Comparison of ENCODE assay signal across 8 cellular contexts in the genomic region with DNA sequence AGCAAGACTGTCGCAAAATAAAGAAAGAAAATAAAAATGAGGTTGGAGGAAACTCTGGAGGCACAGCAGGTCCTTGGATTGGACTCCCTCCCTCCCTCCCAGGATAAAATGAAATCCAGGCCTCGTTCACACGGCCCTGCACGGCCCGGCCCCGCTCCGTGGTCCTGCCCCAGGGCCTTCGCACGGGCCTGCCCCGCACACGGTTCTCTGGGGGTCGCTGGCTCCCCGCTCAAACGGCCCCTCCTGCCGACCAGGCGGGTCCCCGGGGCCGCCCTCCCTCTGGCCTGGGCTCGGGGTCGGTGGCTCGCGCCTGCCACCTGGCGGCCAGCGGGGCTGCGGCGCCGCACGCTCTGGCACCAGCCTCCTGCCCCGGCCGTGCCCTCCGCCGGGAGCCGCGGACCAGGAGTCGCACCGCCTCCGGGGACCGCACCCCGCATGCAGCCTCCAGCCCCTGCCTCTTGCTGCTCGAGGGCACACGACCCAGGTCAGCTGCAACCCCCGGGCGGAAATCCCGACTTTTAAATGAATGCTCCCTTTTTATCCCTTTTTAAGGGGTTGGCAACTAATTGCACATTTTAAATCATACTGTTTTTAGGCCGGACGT. TPM values are rescaled to one million over a fixed set of nuclear protein-coding genes. Genes with fewer than 3 reads are reported as not detected.
DNase-seq lines count a peak whose midpoint lies in the region; ATAC-seq and TF ChIP-seq lines count a peak whose summit lies in the region.

No MANE protein-coding gene starts in this region.

- ATAC-seq in GM18502 (IDR thresholded peaks at IDR 0.05; ENCODE audit: poor library complexity, unreplicated experiment) (peak; percentile 45), SK-N-SH treated with all-trans-retinoic acid at 6 μM for 48 hours (peak; percentile 88)
- peak; percentile 92 for ATAC-seq in activated naive CD8-positive, alpha-beta T cell treated with anti-CD3 and anti-CD28 coated beads, Interleukin-2, amount 50 U/mL, for 24 hours

- H3K9me3 Mint-ChIP-seq in activated naive CD8-positive, alpha-beta T cell treated with anti-CD3 and anti-CD28 coated beads, Interleukin-2, amount 50 U/mL, for 24 hours = no peaks in the 10 kb centered on the region

- H3K36me3 Mint-ChIP-seq in activated naive CD8-positive, alpha-beta T cell treated with anti-CD3 and anti-CD28 coated beads, Interleukin-2, amount 50 U/mL, for 24 hours (ENCODE audit: low read depth) = peaks cover 14% of the 10 kb centered on the region

- H3K27me3 ChIP-seq in HUES48 (ENCODE audit: control insufficient read depth, insufficient read depth, low read length) (no peaks in the 10 kb centered on the region), left ventricle myocardium inferior (ENCODE audit: low read depth) (peaks cover 8% of the 10 kb centered on the region), vagina (no peaks in the 10 kb centered on the region)

- peak overlapping the region; percentile 53 for H3K4me3 ChIP-seq in AG04449 (ENCODE audit: low read depth, low read length)
- no peak overlapping the region; the same call in 1 of the 2 replicates for H3K4me3 ChIP-seq in HUES48 (ENCODE audit: low read depth, low read length)
- H3K4me3 ChIP-seq in left ventricle myocardium inferior = peak overlapping the region; percentile 60
- peak overlapping the region; percentile 24 for H3K4me3 ChIP-seq in retinal pigment epithelial cell (ENCODE audit: low read length)
- peak overlapping the region; percentile 15 to 33 for H3K4me3 ChIP-seq in vagina

- no peak overlapping the region for H3K4me3 Mint-ChIP-seq in activated naive CD8-positive, alpha-beta T cell treated with anti-CD3 and anti-CD28 coated beads, Interleukin-2, amount 50 U/mL, for 24 hours

- CTCF ChIA-PET in AG04449 (lab: Yijun Ruan, JAX) = interaction anchor here (0.6 to 13.4 kb wide), 16 partner anchors 8 to 312 kb away, joined by 3 to 259 read pairs (median 4); a partner anchor contains a TSS

- H3K27me3 Mint-ChIP-seq in activated naive CD8-positive, alpha-beta T cell treated with anti-CD3 and anti-CD28 coated beads, Interleukin-2, amount 50 U/mL, for 24 hours = no peaks in the 10 kb centered on the region

- intact Hi-C loops in left ventricle myocardium inferior (cut with micrococcal nuclease) (loop anchor here (2.0 kb wide), 1 partner anchor 60 kb away; no protein-coding TSS in a partner anchor), vagina (cut with DNase I) (loop anchor here (1.0 to 5.0 kb wide), 2 partner anchors 60 to 120 kb away; no protein-coding TSS in a partner anchor)

- no peak overlapping the region for H3K27ac Mint-ChIP-seq in activated naive CD8-positive, alpha-beta T cell treated with anti-CD3 and anti-CD28 coated beads, Interleukin-2, amount 50 U/mL, for 24 hours

- POLR2A ChIA-PET in AG04449 (lab: Yijun Ruan, JAX) = interaction anchor here (1.2 kb wide), 1 partner anchor 21 kb away, joined by 3 read pairs; no protein-coding TSS in a partner anchor

- H3K9me3 ChIP-seq in HUES48 (ENCODE audit: control insufficient read depth, insufficient read depth, low read length) (no peaks in the 10 kb centered on the region), left ventricle myocardium inferior (replicated peaks) (no peaks in the 10 kb centered on the region), vagina (no peaks in the 10 kb centered on the region)

- no peak overlapping the region for H3K9ac ChIP-seq in HUES48 (ENCODE audit: low read depth, low read length)

- TF ChIP-seq CTCF in AG04449 (IDR thresholded peaks at IDR 0.05; ENCODE audit: insufficient read depth, low read length, missing control alignments) (peak; percentile 73), left ventricle myocardium inferior (IDR thresholded peaks at IDR 0.05; ENCODE audit: borderline replicate concordance) (peak; percentile 96), retinal pigment epithelial cell (conservative IDR thresholded peaks at IDR 0.05; ENCODE audit: low read depth, low read length) (peak; percentile 59), vagina (IDR thresholded peaks at IDR 0.05) (peak; percentile 87 to 98 (median 95))

- peaks cover 21% of the 10 kb centered on the region for H3K4me1 Mint-ChIP-seq in activated naive CD8-positive, alpha-beta T cell treated with anti-CD3 and anti-CD28 coated beads, Interleukin-2, amount 50 U/mL, for 24 hours

- H3K4me1 ChIP-seq in HUES48 (ENCODE audit: control insufficient read depth, insufficient read depth, low read length) (peaks cover 7% of the 10 kb centered on the region; the same call in 1 of the 2 replicates), left ventricle myocardium inferior (peaks cover 35% of the 10 kb centered on the region), vagina (peaks cover 30% of the 10 kb centered on the region)

- H3K36me3 ChIP-seq in HUES48 (ENCODE audit: control insufficient read depth, insufficient read depth, low read length) (peaks cover 21% of the 10 kb centered on the region), left ventricle myocardium inferior (peaks cover 15% of the 10 kb centered on the region), vagina (peaks cover 0 to 14% of the 10 kb centered on the region in 2 donors)

- peak overlapping the region; percentile 12 for H3K27ac ChIP-seq in HUES48 (ENCODE audit: low read depth, low read length)
- H3K27ac ChIP-seq in left ventricle myocardium inferior (replicated peaks) = peak overlapping the region; percentile 89
- peak overlapping the region; percentile 86 for H3K27ac ChIP-seq in vagina

- TF ChIP-seq POLR2A in vagina (IDR thresholded peaks at IDR 0.05) = no peak

- DNase-seq in AG04449 (ENCODE audit: low read depth, low spot score) (no peak), left ventricle myocardium inferior (peak; percentile 74), retinal pigment epithelial cell (ENCODE audit: low read depth) (no peak), vagina (ENCODE audit: extremely low spot score in 2 of 2) (no peak)
- DNase-seq in activated naive CD8-positive, alpha-beta T cell treated with anti-CD3 and anti-CD28 coated beads, Interleukin-2, amount 50 U/mL, for 24 hours = peak; percentile 87

TF ChIP-seq in SK-N-SH treated with all-trans-retinoic acid at 6 μM for 48 hours, 23 proteins besides CTCF, POLR2A, EP300 and RAD21 (continues in another document):
- TF ChIP-seq ZNF70 (CRISPR knock-in tag; IDR thresholded peaks at IDR 0.05) = no peak
- TF ChIP-seq, protein P1, sequence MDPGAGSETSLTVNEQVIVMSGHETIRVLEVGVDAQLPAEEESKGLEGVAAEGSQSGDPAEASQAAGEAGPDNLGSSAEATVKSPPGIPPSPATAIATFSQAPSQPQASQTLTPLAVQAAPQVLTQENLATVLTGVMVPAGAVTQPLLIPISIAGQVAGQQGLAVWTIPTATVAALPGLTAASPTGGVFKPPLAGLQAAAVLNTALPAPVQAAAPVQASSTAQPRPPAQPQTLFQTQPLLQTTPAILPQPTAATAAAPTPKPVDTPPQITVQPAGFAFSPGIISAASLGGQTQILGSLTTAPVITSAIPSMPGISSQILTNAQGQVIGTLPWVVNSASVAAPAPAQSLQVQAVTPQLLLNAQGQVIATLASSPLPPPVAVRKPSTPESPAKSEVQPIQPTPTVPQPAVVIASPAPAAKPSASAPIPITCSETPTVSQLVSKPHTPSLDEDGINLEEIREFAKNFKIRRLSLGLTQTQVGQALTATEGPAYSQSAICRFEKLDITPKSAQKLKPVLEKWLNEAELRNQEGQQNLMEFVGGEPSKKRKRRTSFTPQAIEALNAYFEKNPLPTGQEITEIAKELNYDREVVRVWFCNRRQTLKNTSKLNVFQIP (CRISPR knock-in tag; IDR thresholded peaks at IDR 0.05; ENCODE audit: borderline replicate concordance, low read depth) = no peak
- TF ChIP-seq, protein P2, sequence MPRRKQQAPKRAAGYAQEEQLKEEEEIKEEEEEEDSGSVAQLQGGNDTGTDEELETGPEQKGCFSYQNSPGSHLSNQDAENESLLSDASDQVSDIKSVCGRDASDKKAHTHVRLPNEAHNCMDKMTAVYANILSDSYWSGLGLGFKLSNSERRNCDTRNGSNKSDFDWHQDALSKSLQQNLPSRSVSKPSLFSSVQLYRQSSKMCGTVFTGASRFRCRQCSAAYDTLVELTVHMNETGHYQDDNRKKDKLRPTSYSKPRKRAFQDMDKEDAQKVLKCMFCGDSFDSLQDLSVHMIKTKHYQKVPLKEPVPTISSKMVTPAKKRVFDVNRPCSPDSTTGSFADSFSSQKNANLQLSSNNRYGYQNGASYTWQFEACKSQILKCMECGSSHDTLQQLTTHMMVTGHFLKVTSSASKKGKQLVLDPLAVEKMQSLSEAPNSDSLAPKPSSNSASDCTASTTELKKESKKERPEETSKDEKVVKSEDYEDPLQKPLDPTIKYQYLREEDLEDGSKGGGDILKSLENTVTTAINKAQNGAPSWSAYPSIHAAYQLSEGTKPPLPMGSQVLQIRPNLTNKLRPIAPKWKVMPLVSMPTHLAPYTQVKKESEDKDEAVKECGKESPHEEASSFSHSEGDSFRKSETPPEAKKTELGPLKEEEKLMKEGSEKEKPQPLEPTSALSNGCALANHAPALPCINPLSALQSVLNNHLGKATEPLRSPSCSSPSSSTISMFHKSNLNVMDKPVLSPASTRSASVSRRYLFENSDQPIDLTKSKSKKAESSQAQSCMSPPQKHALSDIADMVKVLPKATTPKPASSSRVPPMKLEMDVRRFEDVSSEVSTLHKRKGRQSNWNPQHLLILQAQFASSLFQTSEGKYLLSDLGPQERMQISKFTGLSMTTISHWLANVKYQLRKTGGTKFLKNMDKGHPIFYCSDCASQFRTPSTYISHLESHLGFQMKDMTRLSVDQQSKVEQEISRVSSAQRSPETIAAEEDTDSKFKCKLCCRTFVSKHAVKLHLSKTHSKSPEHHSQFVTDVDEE (CRISPR knock-in tag; IDR thresholded peaks at IDR 0.05) = no peak
- TF ChIP-seq BACH2 (CRISPR knock-in tag; IDR thresholded peaks at IDR 0.05; ENCODE audit: borderline replicate concordance) = no peak
- TF ChIP-seq, protein P3, sequence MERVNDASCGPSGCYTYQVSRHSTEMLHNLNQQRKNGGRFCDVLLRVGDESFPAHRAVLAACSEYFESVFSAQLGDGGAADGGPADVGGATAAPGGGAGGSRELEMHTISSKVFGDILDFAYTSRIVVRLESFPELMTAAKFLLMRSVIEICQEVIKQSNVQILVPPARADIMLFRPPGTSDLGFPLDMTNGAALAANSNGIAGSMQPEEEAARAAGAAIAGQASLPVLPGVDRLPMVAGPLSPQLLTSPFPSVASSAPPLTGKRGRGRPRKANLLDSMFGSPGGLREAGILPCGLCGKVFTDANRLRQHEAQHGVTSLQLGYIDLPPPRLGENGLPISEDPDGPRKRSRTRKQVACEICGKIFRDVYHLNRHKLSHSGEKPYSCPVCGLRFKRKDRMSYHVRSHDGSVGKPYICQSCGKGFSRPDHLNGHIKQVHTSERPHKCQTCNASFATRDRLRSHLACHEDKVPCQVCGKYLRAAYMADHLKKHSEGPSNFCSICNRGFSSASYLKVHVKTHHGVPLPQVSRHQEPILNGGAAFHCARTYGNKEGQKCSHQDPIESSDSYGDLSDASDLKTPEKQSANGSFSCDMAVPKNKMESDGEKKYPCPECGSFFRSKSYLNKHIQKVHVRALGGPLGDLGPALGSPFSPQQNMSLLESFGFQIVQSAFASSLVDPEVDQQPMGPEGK (CRISPR knock-in tag; IDR thresholded peaks at IDR 0.05; ENCODE audit: borderline replicate concordance) = no peak

RNA-seq across cellular contexts. Expression of a gene that starts 1.5 kb away (rescaled TPM):
- 19.4 TPM for total RNA-seq in left ventricle myocardium inferior
- total RNA-seq in vagina = 66.8 TPM

RNA-seq across cellular contexts. Expression of a gene that starts 17.6 kb away (rescaled TPM):
- not detected for total RNA-seq in left ventricle myocardium inferior
- not detected for total RNA-seq in vagina

RNA-seq across cellular contexts. Expression of a gene that starts 38.3 kb away (rescaled TPM):
- total RNA-seq in left ventricle myocardium inferior = 119 TPM
- total RNA-seq in vagina = 130 TPM

RNA-seq across cellular contexts. Expression of a gene that starts 38.7 kb away (rescaled TPM):
- total RNA-seq in left ventricle myocardium inferior (not detected), vagina (not detected)

RNA-seq across cellular contexts. Expression of a gene that starts 43.7 kb away (rescaled TPM):
- total RNA-seq in left ventricle myocardium inferior = 45.6 TPM
- total RNA-seq in vagina = 76.1 TPM

Comparison
In these comparisons a context has a peak if more than half of its experiments do, and no peak if none do; other contexts are left out.
1. DNase-seq: peak in activated naive CD8-positive, alpha-beta T cell treated with anti-CD3 and anti-CD28 coated beads, Interleukin-2, amount 50 U/mL, for 24 hours (single experiment) and left ventricle myocardium inferior (single experiment); none in AG04449 (single experiment), retinal pigment epithelial cell (single experiment) and vagina (0 of 2).
2. H3K27ac ChIP-seq: peak in every context shown above with its lines; median percentile 89 in left ventricle myocardium inferior; 86 in vagina; 12 in HUES48.
3. Peak in every context shown above with its lines, with median percentiles within 50 percentile points of each other: CTCF ChIP-seq and ATAC-seq.